ENCODE assay signal across 1 cellular context in genomic region chr3:114080201-114080600, GRCh38.
TF ChIP-seq lines count a peak whose summit lies in the region.

No MANE protein-coding gene starts in this region.

TF ChIP-seq in SK-N-SH, 30 proteins besides CTCF, POLR2A, EP300 and RAD21 (continued from another document):
- no peak for TF ChIP-seq REST (IDR thresholded peaks at IDR 0.05; ENCODE audit: low read depth, low read length)
- no peak for TF ChIP-seq GATA2 (CRISPR knock-in tag; IDR thresholded peaks at IDR 0.05)
- no peak for TF ChIP-seq MEF2A (IDR thresholded peaks at IDR 0.05; ENCODE audit: borderline replicate concordance, low read depth)
- no peak for TF ChIP-seq TCF12 (IDR thresholded peaks at IDR 0.05)
- no peak for TF ChIP-seq RCOR1 (IDR thresholded peaks at IDR 0.05; ENCODE audit: low read length)
- no peak for TF ChIP-seq POLR2AphosphoS5 (IDR thresholded peaks at IDR 0.05; ENCODE audit: low read depth, low read length)
- no peak for TF ChIP-seq USF2 (IDR thresholded peaks at IDR 0.05; ENCODE audit: borderline replicate concordance, low read depth, low read length)
- TF ChIP-seq FOXJ3 (CRISPR knock-in tag; IDR thresholded peaks at IDR 0.05) = no peak
- TF ChIP-seq USF1 (IDR thresholded peaks at IDR 0.05; ENCODE audit: borderline replicate concordance, low read depth) = no peak
- TF ChIP-seq SIN3A (IDR thresholded peaks at IDR 0.05; ENCODE audit: borderline replicate concordance, low read depth, low read length) = no peak
- no peak for TF ChIP-seq SMC3 (IDR thresholded peaks at IDR 0.05; ENCODE audit: low read depth, low read length)
- TF ChIP-seq GABPA (IDR thresholded peaks at IDR 0.05; ENCODE audit: low read depth) = no peak
- no peak for TF ChIP-seq NRF1 (IDR thresholded peaks at IDR 0.05; ENCODE audit: low read depth, low read length)
TF ChIP-seq in SK-N-SH: peak in this region for 0.
